ENCODE assay signal across 16 cellular contexts in genomic region chr10:126082067-126082466, GRCh38.
"Had no signal": no experiment of that assay in that cellular context is flagged by ENCODE, and none has a peak within 500 bp of the region (broad histone marks: within the 10 kb centered on the region; RNA-seq: fewer than 3 reads in every experiment).

No MANE protein-coding gene starts in this region.

- DNase-seq: activated CD4-positive, alpha-beta memory T cell treated with anti-CD3 and anti-CD28 coated beads for 36 hours; activated CD4-positive, alpha-beta T cell treated with anti-CD3 and anti-CD28 coated beads for 1 hour; activated CD8-positive, alpha-beta memory T cell treated with anti-CD3 and anti-CD28 coated beads, Interleukin-2, amount 10 ng/mL, durations not matched to agents 7 days and 5 days; activated naive CD4-positive, alpha-beta T cell treated with anti-CD3 and anti-CD28 coated beads, Interleukin-2, amount 10 ng/mL, durations not matched to agents 7 days and 5 days; activated T-cell treated with anti-CD3 and anti-CD28 coated beads, Interleukin-2, amount 50 U/mL, for 1 hour; foreskin keratinocyte; kidney glomerular epithelial cell; ovary; retina; stimulated activated CD4-positive, alpha-beta T cell treated with anti-CD3 and anti-CD28 coated beads, Interleukin-4, amount 100 ng/mL, for 24 hours; stimulated activated naive CD4-positive, alpha-beta T cell had no signal

- H3K4me3 ChIP-seq: ovary, SJSA1, skin epidermis had no signal

- H3K4me1 ChIP-seq: esophagus muscularis mucosa, foreskin keratinocyte, SJSA1 had no signal

- H3K27ac ChIP-seq: ascending aorta, esophagus muscularis mucosa, foreskin keratinocyte, SJSA1, VCaP had no signal

- H3K27me3 ChIP-seq: ascending aorta, esophagus muscularis mucosa, foreskin keratinocyte, ovary, SJSA1 had no signal

- H3K36me3 ChIP-seq: ascending aorta, esophagus muscularis mucosa, ovary, SJSA1 had no signal

- ATAC-seq: activated CD8-positive, alpha-beta memory T cell treated with anti-CD3 and anti-CD28 coated beads, Interleukin-2, amount 10 ng/mL, durations not matched to agents 7 days and 5 days; foreskin keratinocyte had no signal

- H3K9me3 ChIP-seq: ascending aorta, ovary had no signal
